In the genomic region with DNA sequence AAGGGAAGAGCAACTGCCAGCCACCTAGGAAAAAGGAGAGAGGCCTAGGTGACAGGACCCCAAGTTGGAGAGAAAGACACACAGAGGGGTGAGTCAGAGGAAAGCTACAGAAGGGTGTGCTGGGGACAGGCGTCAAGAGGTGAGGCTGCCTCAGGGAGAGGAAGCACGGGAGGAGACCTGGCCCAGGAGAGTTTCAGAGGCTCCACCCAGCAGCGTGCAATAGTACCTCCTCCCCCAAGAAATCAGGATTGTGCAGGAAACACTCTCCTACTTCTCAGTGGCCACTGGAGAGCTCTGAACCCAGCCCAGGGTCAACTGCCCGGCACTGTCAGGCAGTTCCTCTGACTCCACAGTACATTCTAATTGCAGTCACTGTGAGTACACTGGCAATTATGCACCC, we compare ENCODE assay signal across 7 cellular contexts.
DNase-seq lines count a peak whose midpoint lies in the region; ATAC-seq and TF ChIP-seq lines count a peak whose summit lies in the region.
"Not testable (repeated sequence)": the region's sequence is repeated elsewhere in the genome, so short reads cannot be mapped to it uniquely, and the experiment has no call there.

No MANE protein-coding gene starts in this region.

- not testable (repeated sequence) for H3K4me3 ChIP-seq in HCT116 (replicated peaks in 1 of 2; ENCODE audit: low read depth in 1 of 2, low read length in 2 of 2); PC-3 (ENCODE audit: low read length); epithelial cell of esophagus (ENCODE audit: low read length); right lobe of liver

- not testable (repeated sequence) for DNase-seq in HCT116 (ENCODE audit: low read depth, low spot score); WTC11 (ENCODE audit: low spot score); activated naive CD4-positive, alpha-beta T cell treated with anti-CD3 and anti-CD28 coated beads, Interleukin-2, amount 50 U/mL, for 72 hours (ENCODE audit: low spot score in 2 of 2); right lobe of liver; stimulated activated effector memory CD8-positive, alpha-beta T cell treated with anti-CD3 and anti-CD28 coated beads, Interleukin-12 subunit alpha, Interleukin-12 subunit beta, amount 100 ng/mL, for 72 hours (ENCODE audit: low spot score in 2 of 2)
- peak; percentile 51 for DNase-seq in PC-3
- peak; percentile 44 for DNase-seq in epithelial cell of esophagus (ENCODE audit: low read depth)

- ATAC-seq in HCT116 (peak; percentile 79), PC-3 (peak; percentile 80), WTC11 (peak; percentile 70), right lobe of liver (peak; percentile 2 to 26 (median 6))
- peak; percentile 56 to 61 for ATAC-seq in activated naive CD4-positive, alpha-beta T cell treated with anti-CD3 and anti-CD28 coated beads, Interleukin-2, amount 50 U/mL, for 72 hours
- ATAC-seq in stimulated activated effector memory CD8-positive, alpha-beta T cell treated with anti-CD3 and anti-CD28 coated beads, Interleukin-12 subunit alpha, Interleukin-12 subunit beta, amount 100 ng/mL, for 72 hours = peak; percentile 67

- H3K4me1 ChIP-seq in HCT116 (ENCODE audit: control insufficient read depth in 1 of 2, insufficient read depth in 2 of 2, low read length in 2 of 2) (peaks cover 7 to 14% of the 10 kb centered on the region in 2 experiments; a peak in 3 of 4 replicates), PC-3 (ENCODE audit: insufficient read depth, low read length) (peaks cover 16% of the 10 kb centered on the region)
- H3K4me1 ChIP-seq in right lobe of liver = not testable (repeated sequence)

- TF ChIP-seq POLR2A in HCT116 (IDR thresholded peaks at IDR 0.05; ENCODE audit: borderline replicate concordance, extremely low read depth, insufficient read depth, insufficient read length); right lobe of liver (IDR thresholded peaks at IDR 0.05): not testable (repeated sequence)

- H3K36me3 Mint-ChIP-seq in WTC11; activated naive CD4-positive, alpha-beta T cell treated with anti-CD3 and anti-CD28 coated beads, Interleukin-2, amount 50 U/mL, for 72 hours: not testable (repeated sequence)
- H3K36me3 Mint-ChIP-seq in stimulated activated effector memory CD8-positive, alpha-beta T cell treated with anti-CD3 and anti-CD28 coated beads, Interleukin-12 subunit alpha, Interleukin-12 subunit beta, amount 100 ng/mL, for 72 hours = peaks cover 11% of the 10 kb centered on the region

- H3K27ac ChIP-seq in HCT116 (ENCODE audit: low read depth, low read length); right lobe of liver: not testable (repeated sequence)
- H3K27ac ChIP-seq in PC-3 (ENCODE audit: low read length) = peak overlapping the region; percentile 41

- H3K4me1 Mint-ChIP-seq in WTC11 = peaks cover 15% of the 10 kb centered on the region
- H3K4me1 Mint-ChIP-seq in stimulated activated effector memory CD8-positive, alpha-beta T cell treated with anti-CD3 and anti-CD28 coated beads, Interleukin-12 subunit alpha, Interleukin-12 subunit beta, amount 100 ng/mL, for 72 hours = not testable (repeated sequence)

- not testable (repeated sequence) for H3K27ac Mint-ChIP-seq in WTC11; activated naive CD4-positive, alpha-beta T cell treated with anti-CD3 and anti-CD28 coated beads, Interleukin-2, amount 50 U/mL, for 72 hours; stimulated activated effector memory CD8-positive, alpha-beta T cell treated with anti-CD3 and anti-CD28 coated beads, Interleukin-12 subunit alpha, Interleukin-12 subunit beta, amount 100 ng/mL, for 72 hours

- RAD21 ChIA-PET in HCT116 (lab: Charles Lee; ENCODE audit: low non-redundant PET in 1 of 2, low total read pairs in 2 of 2, uncharacterized antibody in 2 of 2, unreplicated experiment in 2 of 2) = not testable (repeated sequence)

- not testable (repeated sequence) for TF ChIP-seq RAD21 in HCT116 (IDR thresholded peaks at IDR 0.05; ENCODE audit: low read depth)

- not testable (repeated sequence) for H3K9ac ChIP-seq in HCT116 (ENCODE audit: low read length); PC-3 (ENCODE audit: low read length)

- not testable (repeated sequence) for H3K9me3 Mint-ChIP-seq in WTC11; activated naive CD4-positive, alpha-beta T cell treated with anti-CD3 and anti-CD28 coated beads, Interleukin-2, amount 50 U/mL, for 72 hours; stimulated activated effector memory CD8-positive, alpha-beta T cell treated with anti-CD3 and anti-CD28 coated beads, Interleukin-12 subunit alpha, Interleukin-12 subunit beta, amount 100 ng/mL, for 72 hours

- H2AFZ ChIP-seq in HCT116 (ENCODE audit: low read depth, low read length, poor library complexity, severe bottlenecking); PC-3 (ENCODE audit: low read length): not testable (repeated sequence)

- WGBS in right lobe of liver (ENCODE audit: insufficient coverage, low coverage, low lambda C conversion rate, missing lambda C conversion rate) = 38% methylated on average over 1 of the region's 4 CpGs

- not testable (repeated sequence) for H4K20me1 ChIP-seq in HCT116 (ENCODE audit: insufficient read depth); PC-3 (ENCODE audit: low read length)

- not testable (repeated sequence) for H3K4me3 Mint-ChIP-seq in WTC11; stimulated activated effector memory CD8-positive, alpha-beta T cell treated with anti-CD3 and anti-CD28 coated beads, Interleukin-12 subunit alpha, Interleukin-12 subunit beta, amount 100 ng/mL, for 72 hours

- not testable (repeated sequence) for H3K27me3 ChIP-seq in HCT116 (ENCODE audit: insufficient read depth, low read length); PC-3 (ENCODE audit: low read length); right lobe of liver

- H3K9me3 ChIP-seq in HCT116 (ENCODE audit: control insufficient read depth in 1 of 2, insufficient read depth in 1 of 2, low read depth in 1 of 2, low read length in 2 of 2); PC-3 (ENCODE audit: low read length); right lobe of liver: not testable (repeated sequence)

- H3K79me2 ChIP-seq in HCT116 (ENCODE audit: insufficient read depth, low read length) (peaks cover 33% of the 10 kb centered on the region), PC-3 (ENCODE audit: low read length) (peaks cover 53% of the 10 kb centered on the region)

- H3K27me3 Mint-ChIP-seq in WTC11 (ENCODE audit: low read depth) = not testable (repeated sequence)

- H3K9me2 ChIP-seq in HCT116 (ENCODE audit: insufficient read depth); PC-3 (replicated peaks; ENCODE audit: low read length): not testable (repeated sequence)

- CTCF ChIA-PET in HCT116 (lab: Charles Lee); PC-3 (lab: Charles Lee); WTC11 (lab: Charles Lee): not testable (repeated sequence)

- POLR2A ChIA-PET in HCT116 (lab: Charles Lee); PC-3 (lab: Charles Lee; ENCODE audit: unreplicated experiment); WTC11 (lab: Charles Lee): not testable (repeated sequence)

- intact Hi-C loops in HCT116 (cut with micrococcal nuclease); PC-3 (cut with micrococcal nuclease); right lobe of liver (cut with DNase I): not testable (repeated sequence)

- H3K4me2 ChIP-seq in HCT116 (ENCODE audit: low read length); PC-3 (ENCODE audit: low read length): not testable (repeated sequence)

- BruUV-seq in HCT116 (replicated peaks; lab: Mats Ljungman, UMichigan); PC-3 (replicated peaks; lab: Mats Ljungman, UMichigan): not testable (repeated sequence)

- TF ChIP-seq CTCF in HCT116 (IDR thresholded peaks at IDR 0.05 in 2 of 3, conservative IDR thresholded peaks at IDR 0.05 in 1 of 3; ENCODE audit: borderline replicate concordance in 1 of 3, insufficient read depth in 1 of 3, low read depth in 2 of 3, low read length in 2 of 3); PC-3 (conservative IDR thresholded peaks at IDR 0.05; ENCODE audit: low read depth, low read length); WTC11 (IDR thresholded peaks at IDR 0.05); epithelial cell of esophagus (IDR thresholded peaks at IDR 0.05; ENCODE audit: insufficient read depth, low read depth, low read length, missing control alignments); right lobe of liver (IDR thresholded peaks at IDR 0.05): not testable (repeated sequence)

- H3F3A ChIP-seq in PC-3 (ENCODE audit: low read length, unreplicated experiment) = not testable (repeated sequence)

- not testable (repeated sequence) for H3K36me3 ChIP-seq in HCT116 (ENCODE audit: control insufficient read depth in 1 of 2, insufficient read depth in 2 of 2, low read length in 2 of 2); PC-3 (ENCODE audit: low read depth, low read length); right lobe of liver

TF ChIP-seq in HCT116, 20 proteins besides CTCF, POLR2A, EP300 and RAD21:
- TF ChIP-seq JUND (IDR thresholded peaks at IDR 0.05) = 0 out of 2 replicates have a peak, but pooled peaks have one; percentile 8
- TF ChIP-seq, protein P1, sequence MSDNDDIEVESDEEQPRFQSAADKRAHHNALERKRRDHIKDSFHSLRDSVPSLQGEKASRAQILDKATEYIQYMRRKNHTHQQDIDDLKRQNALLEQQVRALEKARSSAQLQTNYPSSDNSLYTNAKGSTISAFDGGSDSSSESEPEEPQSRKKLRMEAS (IDR thresholded peaks at IDR 0.05) = peak; percentile 72
TF ChIP-seq in HCT116: peak in this region for 2; not testable (repeated sequence) for 18.

Comparison
In these comparisons a context has a peak if more than half of its experiments do, and no peak if none do; other contexts are left out.
1. ATAC-seq: peak in every context shown above with its lines; median percentile 80 in PC-3; 79 in HCT116; 70 in WTC11; 67 in stimulated activated effector memory CD8-positive, alpha-beta T cell treated with anti-CD3 and anti-CD28 coated beads, Interleukin-12 subunit alpha, Interleukin-12 subunit beta, amount 100 ng/mL, for 72 hours; 58 in activated naive CD4-positive, alpha-beta T cell treated with anti-CD3 and anti-CD28 coated beads, Interleukin-2, amount 50 U/mL, for 72 hours; 6 in right lobe of liver.